ENCODE assay signal across 13 cellular contexts in genomic region chr2:234147335-234147861, GRCh38.
DNase-seq lines count a peak whose midpoint lies in the region; ATAC-seq, FAIRE-seq and TF ChIP-seq lines count a peak whose summit lies in the region.
"Had no signal": no experiment of that assay in that cellular context is flagged by ENCODE, and none has a peak within 500 bp of the region (broad histone marks: within the 10 kb centered on the region; RNA-seq: fewer than 3 reads in every experiment).

No MANE protein-coding gene starts in this region.

- peak overlapping the region in 6 of 10 donors; percentile 46 to 74 (median 58) for H3K27ac Mint-ChIP-seq in naive thymus-derived CD8-positive, alpha-beta T cell

- peak overlapping the region; percentile 11 to 76 (median 58) for H3K4me3 Mint-ChIP-seq in naive thymus-derived CD8-positive, alpha-beta T cell

- H3K27me3 Mint-ChIP-seq in naive thymus-derived CD8-positive, alpha-beta T cell: no peaks in the 10 kb centered on the region

- TF ChIP-seq CTCF in VCaP (conservative IDR thresholded peaks at IDR 0.05): no peak

- no peak for DNase-seq in activated CD4-positive, CD25-positive, alpha-beta regulatory T cell treated with anti-CD3 and anti-CD28 coated beads, Interleukin-2, amount 50 U/mL, for 72 hours
- peak; percentile 90 for DNase-seq in LoVo (ENCODE audit: low spot score)
- DNase-seq in naive thymus-derived CD8-positive, alpha-beta T cell: peak in 5 of 10 donors; percentile 2 to 60 (median 45)
- DNase-seq in GM19239 (ENCODE audit: insufficient read length, low spot score): no peak
- DNase-seq: IMR-90; lower lobe of right lung; NCI-H226; stimulated activated CD4-positive, alpha-beta T cell treated with anti-CD3 and anti-CD28 coated beads, Interleukin-4, amount 100 ng/mL, for 24 hours had no signal

- POLR2A ChIA-PET in naive thymus-derived CD8-positive, alpha-beta T cell (lab: Charles Lee): interaction anchor here (0.7 kb wide), 3 partner anchors 137 to 145 kb away, joined by 3 read pairs; no protein-coding TSS in a partner anchor

- H3K36me3 Mint-ChIP-seq in naive thymus-derived CD8-positive, alpha-beta T cell: no peaks in the 10 kb centered on the region

- H3K9me3 Mint-ChIP-seq in naive thymus-derived CD8-positive, alpha-beta T cell: no peaks in the 10 kb centered on the region

- peaks cover 17 to 34% (median 31%) of the 10 kb centered on the region in 4 donors for H3K4me1 Mint-ChIP-seq in naive thymus-derived CD8-positive, alpha-beta T cell

- peak; percentile 61 to 83 for ATAC-seq in activated CD4-positive, CD25-positive, alpha-beta regulatory T cell treated with anti-CD3 and anti-CD28 coated beads, Interleukin-2, amount 50 U/mL, for 24 hours
- ATAC-seq in naive thymus-derived CD8-positive, alpha-beta T cell: peak; percentile 91 to 96
- ATAC-seq in GM21423 (IDR thresholded peaks at IDR 0.05; ENCODE audit: unreplicated experiment): no peak
- no peak for ATAC-seq in HG03097 (IDR thresholded peaks at IDR 0.05; ENCODE audit: low FRiP score, unreplicated experiment)
- ATAC-seq: lower lobe of right lung had no signal

- no peak for FAIRE-seq in GM19239 (lab: Jason Lieb, UNC)

- peak overlapping the region; percentile 41 for H3K27ac ChIP-seq in VCaP
- H3K27ac ChIP-seq: lower lobe of right lung, parathyroid adenoma had no signal

Comparison
In these comparisons a context has a peak if more than half of its experiments do, and no peak if none do; other contexts are left out.
1. ATAC-seq: peak in activated CD4-positive, CD25-positive, alpha-beta regulatory T cell treated with anti-CD3 and anti-CD28 coated beads, Interleukin-2, amount 50 U/mL, for 24 hours (2 of 2) and naive thymus-derived CD8-positive, alpha-beta T cell (2 of 2); none in GM21423 (single experiment) and HG03097 (single experiment).